Comparison of ENCODE assay signal across 20 cellular contexts in the genomic region with DNA sequence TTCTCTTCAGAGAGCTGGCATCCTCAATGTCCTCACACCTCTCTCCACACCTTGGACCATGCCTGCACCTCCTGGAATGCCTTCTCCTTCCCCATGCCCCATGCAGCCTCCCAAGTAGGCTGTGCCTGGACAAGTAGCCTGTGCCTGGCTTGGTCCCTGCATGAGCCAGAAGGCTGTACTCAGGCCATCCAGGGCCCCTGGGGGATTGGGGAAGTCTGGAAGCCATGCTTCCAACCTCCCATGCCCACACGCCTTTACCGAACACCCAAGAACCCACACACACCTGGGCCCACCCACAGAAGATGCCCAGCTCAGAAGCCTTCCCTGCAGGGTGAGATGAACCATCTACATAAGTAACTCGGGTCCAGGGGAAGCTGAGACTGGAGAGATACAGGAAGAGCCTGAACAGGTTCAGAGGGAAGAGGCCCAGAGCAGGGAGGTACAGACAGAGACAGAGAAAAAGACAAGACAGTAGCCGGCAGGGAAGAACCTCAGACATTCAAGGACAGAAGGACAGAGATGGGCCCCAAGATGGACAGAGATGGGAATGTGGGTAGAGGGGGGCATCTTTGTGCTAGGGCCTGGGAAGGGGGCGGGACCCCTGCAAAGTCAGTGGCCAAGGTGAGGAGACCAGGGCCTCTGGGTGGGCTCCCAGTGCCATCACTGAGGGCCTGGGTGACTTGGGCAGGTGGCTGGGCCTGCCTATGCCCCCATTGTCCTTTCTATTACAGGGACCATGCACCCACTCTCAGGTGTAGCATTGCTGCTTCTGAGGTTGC. TPM values are rescaled to one million over a fixed set of nuclear protein-coding genes. Genes with fewer than 3 reads are reported as not detected.
DNase-seq lines count a peak whose midpoint lies in the region; ATAC-seq and TF ChIP-seq lines count a peak whose summit lies in the region.
"Had no signal": no experiment of that assay in that cellular context is flagged by ENCODE, and none has a peak within 500 bp of the region (broad histone marks: within the 10 kb centered on the region; RNA-seq: fewer than 3 reads in every experiment).

No MANE protein-coding gene starts in this region.

- H2AFZ ChIP-seq in hepatocyte, result no peak overlapping the region

- H3K36me3 Mint-ChIP-seq in progenitor cell of endocrine pancreas (ENCODE audit: insufficient read depth), result no peaks in the 10 kb centered on the region
- H3K36me3 Mint-ChIP-seq: activated naive CD4-positive, alpha-beta T cell treated with anti-CD3 and anti-CD28 coated beads, Interleukin-2, amount 10 ng/mL, durations not matched to agents 7 days and 5 days; memory B cell had no signal

- peaks cover 69% of the 10 kb centered on the region for H3K4me1 ChIP-seq in hepatocyte (ENCODE audit: insufficient read depth)
- peaks cover 0 to 5% of the 10 kb centered on the region in 2 donors for H3K4me1 ChIP-seq in uterus
- H3K4me1 ChIP-seq in upper lobe of right lung, result peaks cover under 1% of the 10 kb centered on the region

- no peak for ATAC-seq in GM18870 (IDR thresholded peaks at IDR 0.05; ENCODE audit: unreplicated experiment)
- no peak for ATAC-seq in upper lobe of right lung
- ATAC-seq: activated CD4-positive, alpha-beta T cell treated with anti-CD3 and anti-CD28 coated beads for 36 hours; heart left ventricle had no signal

- no peaks in the 10 kb centered on the region for H3K27me3 ChIP-seq in hepatocyte
- H3K27me3 ChIP-seq in uterus, result no peaks in the 10 kb centered on the region
- H3K27me3 ChIP-seq in upper lobe of right lung, result no peaks in the 10 kb centered on the region
- H3K27me3 ChIP-seq: esophagus muscularis mucosa, SJSA1 had no signal

- WGBS in hepatocyte (ENCODE audit: low lambda C conversion rate, missing lambda C conversion rate), result 90% methylated on average over 5 of the region's 5 CpGs

- no peaks in the 10 kb centered on the region for H3K36me3 ChIP-seq in hepatocyte (replicated peaks; ENCODE audit: insufficient read depth, low read depth)
- H3K36me3 ChIP-seq in uterus, result no peaks in the 10 kb centered on the region
- no peaks in the 10 kb centered on the region for H3K36me3 ChIP-seq in upper lobe of right lung
- H3K36me3 ChIP-seq: esophagus muscularis mucosa, heart left ventricle had no signal

- H4K20me1 ChIP-seq in hepatocyte (ENCODE audit: insufficient read depth, poor library complexity, severe bottlenecking), result peaks cover 51% of the 10 kb centered on the region

- TF ChIP-seq POLR2A in uterus (IDR thresholded peaks at IDR 0.05), result no peak

- no peak overlapping the region for H3K4me3 Mint-ChIP-seq in progenitor cell of endocrine pancreas (ENCODE audit: low read depth)
- H3K4me3 Mint-ChIP-seq: activated CD4-positive, alpha-beta T cell treated with anti-CD3 and anti-CD28 coated beads for 36 hours; activated naive CD4-positive, alpha-beta T cell treated with anti-CD3 and anti-CD28 coated beads, Interleukin-2, amount 10 ng/mL, durations not matched to agents 7 days and 5 days; memory B cell had no signal

- H3K27ac ChIP-seq in hepatocyte (peak overlapping the region; percentile 92), uterus (peak overlapping the region; percentile 86 to 89), upper lobe of right lung (no peak overlapping the region)
- H3K27ac ChIP-seq: C4-2B, heart left ventricle, SJSA1 had no signal

- H3K79me2 ChIP-seq in hepatocyte, result peaks cover 91% of the 10 kb centered on the region

- no peaks in the 10 kb centered on the region for H3K9me2 ChIP-seq in hepatocyte (replicated peaks; ENCODE audit: insufficient read depth)

- H3K9me3 ChIP-seq in hepatocyte (ENCODE audit: low read depth) (no peaks in the 10 kb centered on the region), uterus (no peaks in the 10 kb centered on the region), upper lobe of right lung (no peaks in the 10 kb centered on the region)
- H3K9me3 ChIP-seq: esophagus muscularis mucosa, heart left ventricle, SJSA1 had no signal

- peaks cover 30% of the 10 kb centered on the region for H3K4me1 Mint-ChIP-seq in progenitor cell of endocrine pancreas (ENCODE audit: low read depth)
- H3K4me1 Mint-ChIP-seq: memory B cell had no signal

- intact Hi-C loops in uterus (cut with DNase I; ENCODE audit: low total_unique reads), result no loop called here
- intact Hi-C loops in upper lobe of right lung (cut with DNase I), result no loop called here

- DNase-seq in activated CD8-positive, alpha-beta memory T cell treated with anti-CD3 and anti-CD28 coated beads for 24 hours, result peak; percentile 32
- no peak for DNase-seq in activated CD8-positive, alpha-beta memory T cell treated with anti-CD3 and anti-CD28 coated beads, Interleukin-2, amount 50 U/mL, for 48 hours
- no peak for DNase-seq in hepatocyte (ENCODE audit: low spot score)
- DNase-seq in progenitor cell of endocrine pancreas (ENCODE audit: low spot score, unreplicated experiment), result no peak
- DNase-seq in uterus, result peak in 1 of 2 donors; percentile 11
- no peak for DNase-seq in activated T-cell treated with anti-CD3 and anti-CD28 coated beads, Interleukin-2, amount 50 U/mL, for 1 hour
- DNase-seq in upper lobe of right lung, result no peak
- DNase-seq: 8988T; activated CD4-positive, alpha-beta T cell treated with anti-CD3 and anti-CD28 coated beads for 36 hours; activated naive CD4-positive, alpha-beta T cell treated with anti-CD3 and anti-CD28 coated beads, Interleukin-2, amount 10 ng/mL, durations not matched to agents 7 days and 5 days; MV-4-11; NCI-H524; stimulated activated CD4-positive, alpha-beta T cell treated with anti-CD3 and anti-CD28 coated beads, Interleukin-4, amount 100 ng/mL, for 24 hours; T-helper 9 cell had no signal

- H3K4me2 ChIP-seq in hepatocyte, result peak overlapping the region; percentile 96

- no peaks in the 10 kb centered on the region for H3K9me3 Mint-ChIP-seq in progenitor cell of endocrine pancreas (ENCODE audit: low read depth)
- H3K9me3 Mint-ChIP-seq: activated naive CD4-positive, alpha-beta T cell treated with anti-CD3 and anti-CD28 coated beads, Interleukin-2, amount 10 ng/mL, durations not matched to agents 7 days and 5 days; memory B cell had no signal

- no peaks in the 10 kb centered on the region for H3K27me3 Mint-ChIP-seq in progenitor cell of endocrine pancreas
- H3K27me3 Mint-ChIP-seq: memory B cell had no signal

- peak overlapping the region; percentile 83 for H3K27ac Mint-ChIP-seq in progenitor cell of endocrine pancreas
- H3K27ac Mint-ChIP-seq: activated CD4-positive, alpha-beta T cell treated with anti-CD3 and anti-CD28 coated beads for 36 hours; activated naive CD4-positive, alpha-beta T cell treated with anti-CD3 and anti-CD28 coated beads, Interleukin-2, amount 10 ng/mL, durations not matched to agents 7 days and 5 days; memory B cell had no signal

- H3K4me3 ChIP-seq in hepatocyte (no peak overlapping the region), uterus (no peak overlapping the region), upper lobe of right lung (no peak overlapping the region)
- H3K4me3 ChIP-seq: heart left ventricle, SJSA1 had no signal

- no peak for TF ChIP-seq CTCF in hepatocyte (IDR thresholded peaks at IDR 0.05; ENCODE audit: poor library complexity)
- TF ChIP-seq CTCF in progenitor cell of endocrine pancreas (IDR thresholded peaks at IDR 0.05; ENCODE audit: unreplicated experiment), result no peak
- no peak for TF ChIP-seq CTCF in uterus (IDR thresholded peaks at IDR 0.05)
- TF ChIP-seq CTCF in upper lobe of right lung (IDR thresholded peaks at IDR 0.05), result no peak

RNA-seq across cellular contexts. Expression of a gene that starts 4.3 kb away (rescaled TPM):
- 107 and 109 TPM in 2 replicates for total RNA-seq in hepatocyte
- 113 and 122 TPM in 2 replicates for polyA plus RNA-seq in hepatocyte
- total RNA-seq in progenitor cell of endocrine pancreas, result 65.5 and 66.0 TPM in 2 replicates
- total RNA-seq in uterus, result 100 to 1,000 TPM in 1 of 4 donors, 10 to 100 TPM in 3; 41.5 to 112 (median 57.8) TPM
- 33.4 TPM for total RNA-seq in upper lobe of right lung
